4 cellular contexts compared by ENCODE assay signal in the genomic region with DNA sequence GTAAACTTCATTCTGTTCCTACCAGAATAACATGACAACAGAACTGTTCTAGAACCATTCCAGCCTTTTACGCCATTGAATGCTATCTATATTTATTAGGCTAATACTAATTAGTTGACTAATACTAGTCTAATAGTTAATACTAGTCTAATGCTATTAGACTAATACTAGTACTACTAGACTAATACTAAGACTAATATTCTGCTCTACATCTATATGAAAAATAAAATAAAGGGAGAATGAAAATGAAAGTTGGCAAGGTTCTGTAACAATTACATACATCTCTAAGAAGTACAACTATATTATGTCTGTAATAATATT.
"Had no signal": no experiment of that assay in that cellular context is flagged by ENCODE, and none has a peak within 500 bp of the region (broad histone marks: within the 10 kb centered on the region; RNA-seq: fewer than 3 reads in every experiment).

No MANE protein-coding gene starts in this region.

- H2AFZ ChIP-seq: GM23338 had no signal

- H3K27ac ChIP-seq: KMS-11 had no signal

- H3K4me3 Mint-ChIP-seq: GM23338, H9, HFFc6 had no signal

- H3K9me3 Mint-ChIP-seq: HFFc6 had no signal

- H3K4me2 ChIP-seq: GM23338 had no signal

- H3K4me3 ChIP-seq: GM23338 had no signal

- H3K4me1 Mint-ChIP-seq: GM23338, H9 had no signal

- H3K27ac Mint-ChIP-seq: GM23338, H9, HFFc6 had no signal

- H3K9ac ChIP-seq: KMS-11 had no signal
